In genomic region chr11:66964495-66964894, GRCh38 we compare ENCODE assay signal across 1 cellular context.
TF ChIP-seq lines count a peak whose summit lies in the region.

No MANE protein-coding gene starts in this region.

TF ChIP-seq in A549, 52 proteins besides CTCF, POLR2A, EP300 and RAD21 (continued from another document):
- no peak for TF ChIP-seq E2F6 (IDR thresholded peaks at IDR 0.05; ENCODE audit: borderline replicate concordance, low read depth)
- TF ChIP-seq PHF8 (IDR thresholded peaks at IDR 0.05; ENCODE audit: borderline replicate concordance, low read depth) = no peak
- no peak for TF ChIP-seq JUNB (IDR thresholded peaks at IDR 0.05)
- no peak for TF ChIP-seq CHD2 (IDR thresholded peaks at IDR 0.05; ENCODE audit: low read length, partially characterized antibody)
- TF ChIP-seq RNF2 (IDR thresholded peaks at IDR 0.05; ENCODE audit: borderline replicate concordance, low read depth) = no peak
- TF ChIP-seq ATOH8 (CRISPR knock-in tag; IDR thresholded peaks at IDR 0.05; ENCODE audit: low read depth) = no peak
- TF ChIP-seq KDM1A (IDR thresholded peaks at IDR 0.05; ENCODE audit: low read depth) = no peak
- no peak for TF ChIP-seq MYC (IDR thresholded peaks at IDR 0.05; ENCODE audit: borderline replicate concordance, low read length)
- no peak for TF ChIP-seq HOXB5 (CRISPR knock-in tag; IDR thresholded peaks at IDR 0.05)
- TF ChIP-seq HOXA7 (CRISPR knock-in tag; IDR thresholded peaks at IDR 0.05) = no peak
- no peak for TF ChIP-seq PBX3 (IDR thresholded peaks at IDR 0.05)
- TF ChIP-seq NFE2L2 (conservative IDR thresholded peaks at IDR 0.05; ENCODE audit: low read length) = no peak
- no peak for TF ChIP-seq EHMT2 (IDR thresholded peaks at IDR 0.05; ENCODE audit: low read depth)
- no peak for TF ChIP-seq FOXS1 (CRISPR knock-in tag; IDR thresholded peaks at IDR 0.05)
